32 cellular contexts compared by ENCODE assay signal in the genomic region with DNA sequence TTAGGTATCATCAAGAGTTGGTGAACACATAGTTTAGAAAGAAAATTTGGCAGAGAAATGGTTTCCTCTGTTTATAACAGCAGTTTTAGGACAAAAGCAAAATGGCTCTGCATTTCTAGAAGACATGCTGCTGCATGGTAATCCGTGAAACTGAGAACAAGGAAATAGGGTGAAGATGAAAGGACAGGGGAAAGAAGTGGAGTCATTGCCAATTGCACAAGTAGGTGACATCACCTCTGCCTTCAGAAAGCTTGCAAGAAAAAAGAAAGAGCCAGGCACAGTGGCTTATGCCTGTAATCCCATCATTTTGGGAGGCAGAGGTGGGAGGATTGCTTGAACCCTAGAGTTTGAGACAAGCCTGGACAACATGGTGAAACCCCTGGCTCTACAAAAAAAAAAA.
"Had no signal": no experiment of that assay in that cellular context is flagged by ENCODE, and none has a peak within 500 bp of the region (broad histone marks: within the 10 kb centered on the region; RNA-seq: fewer than 3 reads in every experiment).

No MANE protein-coding gene starts in this region.

- H3K4me3 ChIP-seq: K562, SJSA1 had no signal

- H3K4me3 Mint-ChIP-seq: activated CD8-positive, alpha-beta T cell treated with anti-CD3 and anti-CD28 coated beads, Interleukin-2, amount 10 ng/mL, durations not matched to agents 7 days and 5 days; activated naive CD4-positive, alpha-beta T cell treated with anti-CD3 and anti-CD28 coated beads, Interleukin-2, amount 50 U/mL, for 24 hours; activated T-cell treated with anti-CD3 and anti-CD28 coated beads, Interleukin-2, amount 50 U/mL, for 24 hours; activated T-helper 1 cell treated with anti-CD3 and anti-CD28 coated beads, Interleukin-12 subunit alpha, Interleukin-12 subunit beta, Interleukin-2, Interleukin-4 antibody, amounts not matched to agents 30 ng/mL and 10 ng/mL and 1 ng/mL, durations not matched to agents 14 hours and 24 hours and 36 hours; central memory CD8-positive, alpha-beta T cell; T-helper 1 cell treated with Interleukin-12 subunit alpha and Interleukin-12 subunit beta and Interleukin-4 antibody, amounts not matched to agents 30 μg/mL and 1 μg/mL, for 36 hours; WTC11 had no signal

- H3K27ac Mint-ChIP-seq: activated CD8-positive, alpha-beta T cell treated with anti-CD3 and anti-CD28 coated beads, Interleukin-2, amount 10 ng/mL, durations not matched to agents 7 days and 5 days; activated naive CD4-positive, alpha-beta T cell treated with anti-CD3 and anti-CD28 coated beads, Interleukin-2, amount 50 U/mL, for 24 hours; activated T-cell treated with anti-CD3 and anti-CD28 coated beads, Interleukin-2, amount 50 U/mL, for 24 hours; activated T-helper 1 cell treated with anti-CD3 and anti-CD28 coated beads, Interleukin-12 subunit alpha, Interleukin-12 subunit beta, Interleukin-2, Interleukin-4 antibody, amounts not matched to agents 30 ng/mL and 10 ng/mL and 1 ng/mL, durations not matched to agents 14 hours and 24 hours and 36 hours; T-helper 1 cell treated with Interleukin-12 subunit alpha and Interleukin-12 subunit beta and Interleukin-4 antibody, amounts not matched to agents 30 μg/mL and 1 μg/mL, for 36 hours; WTC11 had no signal

- ATAC-seq: activated CD8-positive, alpha-beta T cell treated with anti-CD3 and anti-CD28 coated beads, Interleukin-2, amount 10 ng/mL, durations not matched to agents 7 days and 5 days; K562; Panc1; Right ventricle myocardium inferior; SK-N-SH treated with all-trans-retinoic acid at 6 μM for 48 hours; WTC11 had no signal

- H3K4me1 ChIP-seq: SJSA1 had no signal

- H3K4me1 Mint-ChIP-seq: activated naive CD4-positive, alpha-beta T cell treated with anti-CD3 and anti-CD28 coated beads, Interleukin-2, amount 50 U/mL, for 24 hours; central memory CD8-positive, alpha-beta T cell; WTC11 had no signal

- H3K9me3 ChIP-seq: SJSA1 had no signal

- H3K27ac ChIP-seq: SJSA1 had no signal

- H3K9me3 Mint-ChIP-seq: activated naive CD4-positive, alpha-beta T cell treated with anti-CD3 and anti-CD28 coated beads, Interleukin-2, amount 50 U/mL, for 24 hours; activated T-cell treated with anti-CD3 and anti-CD28 coated beads, Interleukin-2, amount 50 U/mL, for 24 hours; activated T-helper 1 cell treated with anti-CD3 and anti-CD28 coated beads, Interleukin-12 subunit alpha, Interleukin-12 subunit beta, Interleukin-2, Interleukin-4 antibody, amounts not matched to agents 30 ng/mL and 10 ng/mL and 1 ng/mL, durations not matched to agents 14 hours and 24 hours and 36 hours; central memory CD8-positive, alpha-beta T cell; T-helper 1 cell treated with Interleukin-12 subunit alpha and Interleukin-12 subunit beta and Interleukin-4 antibody, amounts not matched to agents 30 μg/mL and 1 μg/mL, for 36 hours; WTC11 had no signal

- DNase-seq: activated CD4-positive, alpha-beta T cell treated with anti-CD3 and anti-CD28 coated beads for 48 hours; activated CD4-positive, alpha-beta T cell treated with anti-CD3 and anti-CD28 coated beads, Interleukin-2, amount 50 U/mL, for 4 hours; activated CD4-positive, CD25-positive, alpha-beta regulatory T cell treated with anti-CD3 and anti-CD28 coated beads, Interleukin-2, amount 50 U/mL, for 72 hours; activated CD8-positive, alpha-beta memory T cell treated with anti-CD3 and anti-CD28 coated beads, Interleukin-2, amount 50 U/mL, for 48 hours; activated CD8-positive, alpha-beta T cell treated with anti-CD3 and anti-CD28 coated beads, Interleukin-2, amount 10 ng/mL, durations not matched to agents 7 days and 5 days; activated effector memory CD4-positive, alpha-beta T cell treated with Interleukin-2 at 50 U/mL for 16 hours; activated naive CD4-positive, alpha-beta T cell; activated T-cell treated with anti-CD3 and anti-CD28 coated beads, Interleukin-2, amount 50 U/mL, for 24 hours; aorta; Karpas-422; MV-4-11; NCI-H1092 treated with DMSO at 0.1 percent for 48 hours; NCI-H1417 treated with DMSO at 0.1 percent for 48 hours; NCI-H1694; NCI-H2029; NCI-H2107; NCI-H2171 treated with DMSO at 0.1 percent for 48 hours; NCI-H226; NCI-H526 treated with DMSO at 0.1 percent for 48 hours; OCI-M1; RPMI8226; SW 1271 had no signal

- H3K36me3 Mint-ChIP-seq: activated naive CD4-positive, alpha-beta T cell treated with anti-CD3 and anti-CD28 coated beads, Interleukin-2, amount 50 U/mL, for 24 hours; WTC11 had no signal

- H3K36me3 ChIP-seq: SJSA1 had no signal
